In the genomic region with DNA sequence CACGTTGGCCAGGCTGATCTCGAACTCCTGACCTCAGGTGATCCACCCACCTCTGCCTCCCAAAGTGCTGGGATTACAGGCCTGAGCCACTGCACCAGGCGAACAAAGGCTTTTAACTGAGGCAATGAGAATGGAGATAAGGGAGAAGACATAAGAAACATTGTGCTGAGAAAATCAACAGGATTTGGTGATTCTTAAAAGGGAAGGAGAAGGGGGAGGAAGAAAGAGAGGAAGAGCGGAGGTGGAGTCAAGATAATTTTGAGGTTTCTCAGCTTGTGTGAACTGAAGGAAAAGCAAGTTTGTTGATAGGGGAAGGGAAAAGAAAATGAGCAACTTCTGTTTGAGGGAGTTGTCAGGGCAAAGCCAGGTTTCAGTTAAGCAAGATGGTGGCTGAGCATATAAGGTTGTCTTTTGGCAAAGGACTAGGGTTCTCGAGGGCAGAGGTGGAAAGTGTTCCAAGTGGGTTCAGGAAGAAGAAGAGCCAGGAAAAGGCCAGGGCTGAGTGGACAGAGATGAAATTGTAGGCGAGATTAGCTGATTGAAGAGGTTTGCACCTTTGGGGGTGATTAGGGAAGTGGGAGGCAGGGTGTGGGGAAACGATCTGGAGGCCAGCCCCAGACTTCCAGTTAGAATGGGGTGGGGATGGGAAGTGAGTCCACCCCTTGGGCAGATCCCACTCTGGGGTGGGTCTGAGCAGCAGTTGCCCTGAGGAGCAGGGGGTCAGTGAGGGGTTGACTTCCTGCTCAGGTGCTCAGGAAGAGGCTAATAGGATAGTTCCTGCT, we compare ENCODE assay signal across 15 cellular contexts. TPM values are rescaled to one million over a fixed set of nuclear protein-coding genes. Genes with fewer than 3 reads are reported as not detected.
DNase-seq lines count a peak whose midpoint lies in the region; ATAC-seq and TF ChIP-seq lines count a peak whose summit lies in the region.
"Had no signal": no experiment of that assay in that cellular context is flagged by ENCODE, and none has a peak within 500 bp of the region (broad histone marks: within the 10 kb centered on the region; RNA-seq: fewer than 3 reads in every experiment).

No MANE protein-coding gene starts in this region.

- no peaks in the 10 kb centered on the region for H3K9me3 ChIP-seq in naive thymus-derived CD4-positive, alpha-beta T cell (ENCODE audit: control insufficient read depth in 2 of 3, low read length in 3 of 3)
- H3K9me3 ChIP-seq: testis had no signal

- H3K27me3 ChIP-seq in naive thymus-derived CD4-positive, alpha-beta T cell (ENCODE audit: control insufficient read depth in 2 of 2, insufficient read depth in 2 of 2, low read length in 2 of 2): no peaks in the 10 kb centered on the region
- H3K27me3 ChIP-seq: testis had no signal

- DNase-seq in SKM-1 treated with dmso at 0.1 percent for 144 hours (lab: John Stamatoyannopoulos, UW; ENCODE audit: unreplicated experiment): peak; percentile 57
- no peak for DNase-seq in SKM-1 (lab: John Stamatoyannopoulos, UW; ENCODE audit: unreplicated experiment)
- DNase-seq in KG1 (lab: John Stamatoyannopoulos, UW): peak; percentile 1
- DNase-seq in activated CD4-positive, alpha-beta memory T cell treated with anti-CD3 and anti-CD28 coated beads for 36 hours: no peak
- peak in 3 of 9 donors; percentile 10 to 20 (median 16) for DNase-seq in naive thymus-derived CD4-positive, alpha-beta T cell
- no peak for DNase-seq in ureter (ENCODE audit: low spot score)
- DNase-seq in progenitor cell of endocrine pancreas (ENCODE audit: low spot score, unreplicated experiment): no peak
- DNase-seq in germinal center (ENCODE audit: low spot score): no peak
- DNase-seq: activated CD4-positive, CD25-positive, alpha-beta regulatory T cell; cerebellar nuclear complex; erythroblast; NCI-H1436 treated with DMSO at 0.1 percent for 48 hours; NCI-H69; testis had no signal

- H3K36me3 Mint-ChIP-seq in activated CD4-positive, alpha-beta memory T cell treated with anti-CD3 and anti-CD28 coated beads for 36 hours: no peaks in the 10 kb centered on the region
- peaks cover 0 to 13% (median 5%) of the 10 kb centered on the region in 5 donors for H3K36me3 Mint-ChIP-seq in naive thymus-derived CD4-positive, alpha-beta T cell
- no peaks in the 10 kb centered on the region for H3K36me3 Mint-ChIP-seq in progenitor cell of endocrine pancreas (ENCODE audit: insufficient read depth)

- H3K27ac Mint-ChIP-seq in activated CD4-positive, alpha-beta memory T cell treated with anti-CD3 and anti-CD28 coated beads for 36 hours: peak overlapping the region; percentile 95
- H3K27ac Mint-ChIP-seq in naive thymus-derived CD4-positive, alpha-beta T cell: peak overlapping the region; percentile 87 to 98 (median 94)
- H3K27ac Mint-ChIP-seq in progenitor cell of endocrine pancreas: no peak overlapping the region

- peak overlapping the region; percentile 64 for H3K27ac ChIP-seq in naive thymus-derived CD4-positive, alpha-beta T cell (ENCODE audit: low read depth, low read length)
- H3K27ac ChIP-seq: testis had no signal

- H3K36me3 ChIP-seq in naive thymus-derived CD4-positive, alpha-beta T cell (ENCODE audit: control insufficient read depth in 2 of 3, insufficient read depth in 3 of 3, low read length in 3 of 3): peaks cover 0 to 4% (median 0%) of the 10 kb centered on the region in 3 experiments

- intact Hi-C loops in activated CD4-positive, alpha-beta memory T cell treated with anti-CD3 and anti-CD28 coated beads for 36 hours (cut with micrococcal nuclease): loop anchor here (1.0 kb wide), 1 partner anchor 25 kb away; no protein-coding TSS in a partner anchor
- intact Hi-C loops in naive thymus-derived CD4-positive, alpha-beta T cell (cut with micrococcal nuclease): no loop called here

- POLR2A ChIA-PET in activated CD4-positive, alpha-beta memory T cell treated with anti-CD3 and anti-CD28 coated beads for 36 hours (lab: Charles Lee): no interaction called here
- POLR2A ChIA-PET in naive thymus-derived CD4-positive, alpha-beta T cell (lab: Charles Lee): interaction anchor here (0.7 to 1.9 kb wide), 2 partner anchors 14 to 32 kb away, joined by 3 to 5 read pairs; no protein-coding TSS in a partner anchor

- no peaks in the 10 kb centered on the region for H3K9me3 Mint-ChIP-seq in activated CD4-positive, alpha-beta memory T cell treated with anti-CD3 and anti-CD28 coated beads for 36 hours
- H3K9me3 Mint-ChIP-seq in naive thymus-derived CD4-positive, alpha-beta T cell: peaks cover 0 to 2% (median 0%) of the 10 kb centered on the region in 11 donors
- H3K9me3 Mint-ChIP-seq in progenitor cell of endocrine pancreas (ENCODE audit: low read depth): peaks cover 17% of the 10 kb centered on the region

- CTCF ChIA-PET in activated CD4-positive, alpha-beta memory T cell treated with anti-CD3 and anti-CD28 coated beads for 36 hours (lab: Charles Lee): no interaction called here
- CTCF ChIA-PET in naive thymus-derived CD4-positive, alpha-beta T cell (lab: Charles Lee): no interaction called here

- peaks cover 54% of the 10 kb centered on the region for H3K4me1 Mint-ChIP-seq in activated CD4-positive, alpha-beta memory T cell treated with anti-CD3 and anti-CD28 coated beads for 36 hours (ENCODE audit: low read depth)
- peaks cover 34 to 77% (median 65%) of the 10 kb centered on the region in 7 donors for H3K4me1 Mint-ChIP-seq in naive thymus-derived CD4-positive, alpha-beta T cell
- H3K4me1 Mint-ChIP-seq in progenitor cell of endocrine pancreas (ENCODE audit: low read depth): peaks cover 5% of the 10 kb centered on the region

- no peak for TF ChIP-seq CTCF in progenitor cell of endocrine pancreas (IDR thresholded peaks at IDR 0.05; ENCODE audit: unreplicated experiment)

- H3K4me3 ChIP-seq in naive thymus-derived CD4-positive, alpha-beta T cell (ENCODE audit: low read length): peak overlapping the region; percentile 16
- H3K4me3 ChIP-seq: skin epidermis, testis had no signal

- H3K27me3 Mint-ChIP-seq in activated CD4-positive, alpha-beta memory T cell treated with anti-CD3 and anti-CD28 coated beads for 36 hours: no peaks in the 10 kb centered on the region
- no peaks in the 10 kb centered on the region for H3K27me3 Mint-ChIP-seq in naive thymus-derived CD4-positive, alpha-beta T cell
- no peaks in the 10 kb centered on the region for H3K27me3 Mint-ChIP-seq in progenitor cell of endocrine pancreas

- peak overlapping the region; percentile 56 for H3K4me3 Mint-ChIP-seq in activated CD4-positive, alpha-beta memory T cell treated with anti-CD3 and anti-CD28 coated beads for 36 hours
- H3K4me3 Mint-ChIP-seq in naive thymus-derived CD4-positive, alpha-beta T cell: peak overlapping the region; percentile 56 to 91 (median 84)
- no peak overlapping the region for H3K4me3 Mint-ChIP-seq in progenitor cell of endocrine pancreas (ENCODE audit: low read depth)

- no peak for ATAC-seq in naive thymus-derived CD4-positive, alpha-beta T cell

- H3K4me1 ChIP-seq in naive thymus-derived CD4-positive, alpha-beta T cell (ENCODE audit: control insufficient read depth in 2 of 2, insufficient read depth in 2 of 2, low read length in 2 of 2): peaks cover 40 to 76% of the 10 kb centered on the region in 2 donors
- H3K4me1 ChIP-seq: testis had no signal

RNA-seq across cellular contexts. Expression of gene DOCK11, which starts 7.8 kb away (rescaled TPM):
- total RNA-seq in activated CD4-positive, alpha-beta memory T cell treated with anti-CD3 and anti-CD28 coated beads for 36 hours: 10 to 100 TPM; 47.5 to 50.4 TPM
- total RNA-seq in naive thymus-derived CD4-positive, alpha-beta T cell: 100 to 1,000 TPM in 3 of 5 experiments, 10 to 100 TPM in 2; 68.9 to 115 (median 102) TPM
- polyA plus RNA-seq in naive thymus-derived CD4-positive, alpha-beta T cell: 10 to 100 TPM; 24.2 to 27.0 TPM
- 14.1 TPM for total RNA-seq in ureter
- 5.8 TPM in 2 replicates for total RNA-seq in progenitor cell of endocrine pancreas

Comparison
In these comparisons a context has a peak if more than half of its experiments do, and no peak if none do; other contexts are left out.
1. DNase-seq: peak in SKM-1 treated with dmso at 0.1 percent for 144 hours (single experiment) and KG1 (single experiment); none in SKM-1 (single experiment), activated CD4-positive, alpha-beta memory T cell treated with anti-CD3 and anti-CD28 coated beads for 36 hours (single experiment), ureter (single experiment), progenitor cell of endocrine pancreas (single experiment) and germinal center (single experiment).